In the genomic region with DNA sequence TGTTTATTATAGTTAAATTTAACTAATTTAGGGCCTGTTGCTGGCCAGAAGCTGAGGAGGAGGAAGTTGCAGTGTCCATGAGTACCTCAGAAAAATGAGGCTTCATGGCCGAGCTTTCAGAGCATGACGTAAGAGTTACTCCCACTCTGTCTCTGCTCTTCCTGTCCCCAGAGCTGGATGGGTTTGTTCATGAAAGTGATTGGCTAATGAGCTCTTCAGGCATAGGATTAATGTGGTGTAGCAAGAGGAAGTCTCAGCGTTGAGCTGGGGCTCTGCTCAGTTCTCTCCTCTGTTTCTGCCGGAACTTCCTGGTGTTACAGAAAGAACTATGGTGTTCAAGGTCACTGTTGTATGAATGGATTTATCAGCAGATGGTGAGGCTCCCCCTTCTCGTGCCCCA, we compare ENCODE assay signal across 8 cellular contexts.
DNase-seq lines count a peak whose midpoint lies in the region; ATAC-seq, FAIRE-seq and TF ChIP-seq lines count a peak whose summit lies in the region.

No MANE protein-coding gene starts in this region.

- TF ChIP-seq CTCF in gastroesophageal sphincter (IDR thresholded peaks at IDR 0.05) = no peak

- FAIRE-seq in small intestine (lab: Jason Lieb, UNC) = no peak

- DNase-seq in small intestine = peak; percentile 6
- no peak for DNase-seq in NCI-H128 (lab: John Stamatoyannopoulos, UW; ENCODE audit: unreplicated experiment)
- no peak for DNase-seq in stimulated activated CD8-positive, alpha-beta memory T cell treated with anti-CD3 and anti-CD28 coated beads, Interleukin-4, amount 100 ng/mL, for 48 hours

- peaks cover 0 to 12% (median 8%) of the 10 kb centered on the region in 11 experiments; a peak in 11 of 22 replicates for H3K9me3 ChIP-seq in BLaER1 treated with 17β-estradiol and CSF1 and Interleukin-3, amounts not matched to agents 10 nM and 100 nM (replicated peaks in 1 of 11)
- H3K9me3 ChIP-seq in gastroesophageal sphincter (no peaks in the 10 kb centered on the region), small intestine (ENCODE audit: control insufficient read depth, low read depth) (no peaks in the 10 kb centered on the region)

- no peak for TF ChIP-seq EP300 in gastroesophageal sphincter (IDR thresholded peaks at IDR 0.05)

- H3K9ac ChIP-seq in BLaER1 treated with 17β-estradiol and CSF1 and Interleukin-3, amounts not matched to agents 10 nM and 100 nM = peak overlapping the region in 9 of 11 experiments; percentile 11 to 48 (median 30); a peak in 9 of 22 replicates

- ATAC-seq in GM21723 (IDR thresholded peaks at IDR 0.05; ENCODE audit: unreplicated experiment) = peak; percentile 73
- ATAC-seq in SK-N-SH treated with all-trans-retinoic acid at 6 μM for 48 hours = peak; percentile 14; the same call in 2 of the 3 replicates
- ATAC-seq in gastroesophageal sphincter = peak; percentile 48
- ATAC-seq in HG03039 (IDR thresholded peaks at IDR 0.05; ENCODE audit: unreplicated experiment) = no peak

- TF ChIP-seq POLR2A in gastroesophageal sphincter (IDR thresholded peaks at IDR 0.05) = no peak

- H3K4me3 ChIP-seq in BLaER1 treated with 17β-estradiol and CSF1 and Interleukin-3, amounts not matched to agents 10 nM and 100 nM = peak overlapping the region in 2 of 10 experiments; percentile 0 to 25; a peak in 1 of 20 replicates
- H3K4me3 ChIP-seq in gastroesophageal sphincter (no peak overlapping the region), small intestine (ENCODE audit: low read depth in 1 of 2, low read length in 2 of 2) (no peak overlapping the region)

- H3K4me1 ChIP-seq in BLaER1 treated with 17β-estradiol and CSF1 and Interleukin-3, amounts not matched to agents 10 nM and 100 nM = peaks cover 26 to 59% (median 32%) of the 10 kb centered on the region in 10 experiments
- H3K4me1 ChIP-seq in gastroesophageal sphincter (peaks cover 11 to 44% (median 21%) of the 10 kb centered on the region in 3 donors), small intestine (ENCODE audit: control insufficient read depth in 2 of 2, insufficient read depth in 1 of 2, low read depth in 1 of 2, low read length in 1 of 2) (no peaks in the 10 kb centered on the region)

- 52 to 55% methylated on average over 3 to 4 of the region's 5 CpGs for WGBS in gastroesophageal sphincter (ENCODE audit: low coverage in 1 of 2), 2 donors
- 39 to 68% (median 66%) methylated on average over 5 of the region's 5 CpGs for WGBS in small intestine, 3 donors

- H4K20me1 ChIP-seq in BLaER1 treated with 17β-estradiol and CSF1 and Interleukin-3, amounts not matched to agents 10 nM and 100 nM = no peaks in the 10 kb centered on the region

- peak overlapping the region; percentile 62 to 89 (median 76) for H3K27ac ChIP-seq in BLaER1 treated with 17β-estradiol and CSF1 and Interleukin-3, amounts not matched to agents 10 nM and 100 nM
- H3K27ac ChIP-seq in gastroesophageal sphincter = peak overlapping the region in 3 of 4 donors; percentile 71 to 83 (median 75)
- H3K27ac ChIP-seq in small intestine (ENCODE audit: low read depth in 1 of 2, low read length in 1 of 2) = peak overlapping the region in 1 of 2 donors; percentile 19

- peaks cover 0 to 8% (median 0%) of the 10 kb centered on the region in 11 experiments; a peak in 2 of 22 replicates for H3K36me3 ChIP-seq in BLaER1 treated with 17β-estradiol and CSF1 and Interleukin-3, amounts not matched to agents 10 nM and 100 nM
- H3K36me3 ChIP-seq in gastroesophageal sphincter = no peaks in the 10 kb centered on the region
- no peaks in the 10 kb centered on the region for H3K36me3 ChIP-seq in small intestine (ENCODE audit: control insufficient read depth in 2 of 2, insufficient read depth in 2 of 2, low read length in 2 of 2)

- H3K27me3 ChIP-seq in BLaER1 treated with 17β-estradiol and CSF1 and Interleukin-3, amounts not matched to agents 10 nM and 100 nM = no peaks in the 10 kb centered on the region
- H3K27me3 ChIP-seq in gastroesophageal sphincter = no peaks in the 10 kb centered on the region
- H3K27me3 ChIP-seq in small intestine (ENCODE audit: control insufficient read depth in 2 of 2, insufficient read depth in 2 of 2, low read length in 2 of 2) = no peaks in the 10 kb centered on the region

- H3K4me2 ChIP-seq in BLaER1 treated with 17β-estradiol and CSF1 and Interleukin-3, amounts not matched to agents 10 nM and 100 nM = peak overlapping the region; percentile 49 to 79 (median 70)

TF ChIP-seq in SK-N-SH treated with all-trans-retinoic acid at 6 μM for 48 hours, 23 proteins besides CTCF, POLR2A, EP300 and RAD21 (continues in another document):
- no peak for TF ChIP-seq ESRRG (CRISPR knock-in tag; IDR thresholded peaks at IDR 0.05)
- TF ChIP-seq, protein P1, sequence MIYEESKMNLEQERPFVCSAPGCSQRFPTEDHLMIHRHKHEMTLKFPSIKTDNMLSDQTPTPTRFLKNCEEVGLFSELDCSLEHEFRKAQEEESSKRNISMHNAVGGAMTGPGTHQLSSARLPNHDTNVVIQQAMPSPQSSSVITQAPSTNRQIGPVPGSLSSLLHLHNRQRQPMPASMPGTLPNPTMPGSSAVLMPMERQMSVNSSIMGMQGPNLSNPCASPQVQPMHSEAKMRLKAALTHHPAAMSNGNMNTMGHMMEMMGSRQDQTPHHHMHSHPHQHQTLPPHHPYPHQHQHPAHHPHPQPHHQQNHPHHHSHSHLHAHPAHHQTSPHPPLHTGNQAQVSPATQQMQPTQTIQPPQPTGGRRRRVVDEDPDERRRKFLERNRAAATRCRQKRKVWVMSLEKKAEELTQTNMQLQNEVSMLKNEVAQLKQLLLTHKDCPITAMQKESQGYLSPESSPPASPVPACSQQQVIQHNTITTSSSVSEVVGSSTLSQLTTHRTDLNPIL (CRISPR knock-in tag; IDR thresholded peaks at IDR 0.05; ENCODE audit: low read depth) = no peak
- no peak for TF ChIP-seq ISL1 (CRISPR knock-in tag; IDR thresholded peaks at IDR 0.05)
- TF ChIP-seq ZC3H10 (CRISPR knock-in tag; IDR thresholded peaks at IDR 0.05) = no peak
- no peak for TF ChIP-seq SNAI2 (CRISPR knock-in tag; IDR thresholded peaks at IDR 0.05)
- no peak for TF ChIP-seq CSDC2 (CRISPR knock-in tag; IDR thresholded peaks at IDR 0.05)
- no peak for TF ChIP-seq OSR1 (CRISPR knock-in tag; IDR thresholded peaks at IDR 0.05)
- no peak for TF ChIP-seq BACH2 (CRISPR knock-in tag; IDR thresholded peaks at IDR 0.05; ENCODE audit: borderline replicate concordance)
- TF ChIP-seq ZFP30 (CRISPR knock-in tag; IDR thresholded peaks at IDR 0.05) = no peak
- TF ChIP-seq ZNF565 (CRISPR knock-in tag; conservative IDR thresholded peaks at IDR 0.05; ENCODE audit: low read depth) = no peak
- no peak for TF ChIP-seq ARNTL (CRISPR knock-in tag; IDR thresholded peaks at IDR 0.05; ENCODE audit: borderline replicate concordance, low read depth)
- TF ChIP-seq POU6F1 (CRISPR knock-in tag; IDR thresholded peaks at IDR 0.05; ENCODE audit: borderline replicate concordance, low read depth) = no peak
- no peak for TF ChIP-seq ZFP3 (CRISPR knock-in tag; IDR thresholded peaks at IDR 0.05)
- no peak for TF ChIP-seq ZNF8 (CRISPR knock-in tag; IDR thresholded peaks at IDR 0.05)
- no peak for TF ChIP-seq PATZ1 (CRISPR knock-in tag; IDR thresholded peaks at IDR 0.05; ENCODE audit: borderline replicate concordance)
- TF ChIP-seq TOX (CRISPR knock-in tag; IDR thresholded peaks at IDR 0.05; ENCODE audit: borderline replicate concordance) = no peak
- no peak for TF ChIP-seq GLIS3 (CRISPR knock-in tag; IDR thresholded peaks at IDR 0.05)
